Comparison of ENCODE assay signal across 1 cellular context in genomic region chr11:24351179-24351578, GRCh38.
TF ChIP-seq lines count a peak whose summit lies in the region.

No MANE protein-coding gene starts in this region.

TF ChIP-seq in SK-N-SH, 30 proteins besides CTCF, POLR2A, EP300 and RAD21 (continued from another document):
- TF ChIP-seq, protein P1, sequence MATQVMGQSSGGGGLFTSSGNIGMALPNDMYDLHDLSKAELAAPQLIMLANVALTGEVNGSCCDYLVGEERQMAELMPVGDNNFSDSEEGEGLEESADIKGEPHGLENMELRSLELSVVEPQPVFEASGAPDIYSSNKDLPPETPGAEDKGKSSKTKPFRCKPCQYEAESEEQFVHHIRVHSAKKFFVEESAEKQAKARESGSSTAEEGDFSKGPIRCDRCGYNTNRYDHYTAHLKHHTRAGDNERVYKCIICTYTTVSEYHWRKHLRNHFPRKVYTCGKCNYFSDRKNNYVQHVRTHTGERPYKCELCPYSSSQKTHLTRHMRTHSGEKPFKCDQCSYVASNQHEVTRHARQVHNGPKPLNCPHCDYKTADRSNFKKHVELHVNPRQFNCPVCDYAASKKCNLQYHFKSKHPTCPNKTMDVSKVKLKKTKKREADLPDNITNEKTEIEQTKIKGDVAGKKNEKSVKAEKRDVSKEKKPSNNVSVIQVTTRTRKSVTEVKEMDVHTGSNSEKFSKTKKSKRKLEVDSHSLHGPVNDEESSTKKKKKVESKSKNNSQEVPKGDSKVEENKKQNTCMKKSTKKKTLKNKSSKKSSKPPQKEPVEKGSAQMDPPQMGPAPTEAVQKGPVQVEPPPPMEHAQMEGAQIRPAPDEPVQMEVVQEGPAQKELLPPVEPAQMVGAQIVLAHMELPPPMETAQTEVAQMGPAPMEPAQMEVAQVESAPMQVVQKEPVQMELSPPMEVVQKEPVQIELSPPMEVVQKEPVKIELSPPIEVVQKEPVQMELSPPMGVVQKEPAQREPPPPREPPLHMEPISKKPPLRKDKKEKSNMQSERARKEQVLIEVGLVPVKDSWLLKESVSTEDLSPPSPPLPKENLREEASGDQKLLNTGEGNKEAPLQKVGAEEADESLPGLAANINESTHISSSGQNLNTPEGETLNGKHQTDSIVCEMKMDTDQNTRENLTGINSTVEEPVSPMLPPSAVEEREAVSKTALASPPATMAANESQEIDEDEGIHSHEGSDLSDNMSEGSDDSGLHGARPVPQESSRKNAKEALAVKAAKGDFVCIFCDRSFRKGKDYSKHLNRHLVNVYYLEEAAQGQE (IDR thresholded peaks at IDR 0.05; ENCODE audit: low read depth, low read length), result no peak
- no peak for TF ChIP-seq YY1 (IDR thresholded peaks at IDR 0.05; ENCODE audit: low read depth)
- TF ChIP-seq EZH2phosphoT487 (IDR thresholded peaks at IDR 0.05; ENCODE audit: borderline replicate concordance, low read depth), result no peak
TF ChIP-seq in SK-N-SH: peak in this region for 2.
